ENCODE assay signal across 1 cellular context in the genomic region with DNA sequence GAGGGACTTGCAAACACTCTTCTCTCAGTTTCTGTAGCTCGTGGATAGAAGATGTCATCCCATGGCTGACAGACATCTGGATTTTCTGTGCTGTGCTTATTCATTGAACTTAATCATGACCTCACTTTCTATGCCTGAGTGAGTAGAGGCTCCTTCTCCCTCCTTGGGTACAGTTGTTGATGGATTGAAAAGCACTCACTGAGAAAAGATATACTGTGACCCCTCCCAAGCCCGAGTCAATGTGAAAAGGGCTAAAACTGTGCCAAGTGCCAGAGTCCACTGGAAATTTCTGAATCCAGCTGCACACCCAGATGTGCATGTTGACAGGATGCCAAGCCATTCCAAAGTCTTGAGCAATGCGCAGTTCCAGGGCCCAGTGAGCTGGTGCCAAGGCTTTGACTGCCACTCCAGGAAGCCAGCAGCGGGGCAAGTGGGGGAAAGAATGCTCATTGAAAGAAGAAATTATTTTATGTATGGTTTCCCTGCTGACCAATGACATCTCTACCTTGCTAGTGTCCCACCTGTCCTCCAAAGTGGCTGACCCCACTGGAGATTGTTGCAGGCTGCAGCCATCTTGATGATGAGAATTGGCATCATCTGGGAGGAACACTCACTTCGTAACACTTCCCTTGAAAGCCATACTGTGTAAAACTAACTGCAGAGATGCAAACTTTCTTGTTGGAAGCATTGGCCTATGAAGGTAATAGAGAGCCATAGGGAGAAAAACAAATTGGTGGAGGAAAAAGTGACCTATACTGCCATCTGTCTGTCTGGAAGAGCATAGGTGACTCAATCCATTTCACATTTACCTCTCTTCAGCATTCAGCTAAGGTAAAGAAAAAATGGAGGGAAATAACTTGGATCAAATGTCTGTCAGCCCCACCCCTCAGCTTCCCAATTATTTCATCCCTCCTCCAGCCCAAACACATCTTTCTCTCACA.
TF ChIP-seq lines count a peak whose summit lies in the region.

No MANE protein-coding gene starts in this region.

TF ChIP-seq in GM23338, 12 proteins besides CTCF, POLR2A, EP300 and RAD21 (continued from another document):
- TF ChIP-seq, protein P1, sequence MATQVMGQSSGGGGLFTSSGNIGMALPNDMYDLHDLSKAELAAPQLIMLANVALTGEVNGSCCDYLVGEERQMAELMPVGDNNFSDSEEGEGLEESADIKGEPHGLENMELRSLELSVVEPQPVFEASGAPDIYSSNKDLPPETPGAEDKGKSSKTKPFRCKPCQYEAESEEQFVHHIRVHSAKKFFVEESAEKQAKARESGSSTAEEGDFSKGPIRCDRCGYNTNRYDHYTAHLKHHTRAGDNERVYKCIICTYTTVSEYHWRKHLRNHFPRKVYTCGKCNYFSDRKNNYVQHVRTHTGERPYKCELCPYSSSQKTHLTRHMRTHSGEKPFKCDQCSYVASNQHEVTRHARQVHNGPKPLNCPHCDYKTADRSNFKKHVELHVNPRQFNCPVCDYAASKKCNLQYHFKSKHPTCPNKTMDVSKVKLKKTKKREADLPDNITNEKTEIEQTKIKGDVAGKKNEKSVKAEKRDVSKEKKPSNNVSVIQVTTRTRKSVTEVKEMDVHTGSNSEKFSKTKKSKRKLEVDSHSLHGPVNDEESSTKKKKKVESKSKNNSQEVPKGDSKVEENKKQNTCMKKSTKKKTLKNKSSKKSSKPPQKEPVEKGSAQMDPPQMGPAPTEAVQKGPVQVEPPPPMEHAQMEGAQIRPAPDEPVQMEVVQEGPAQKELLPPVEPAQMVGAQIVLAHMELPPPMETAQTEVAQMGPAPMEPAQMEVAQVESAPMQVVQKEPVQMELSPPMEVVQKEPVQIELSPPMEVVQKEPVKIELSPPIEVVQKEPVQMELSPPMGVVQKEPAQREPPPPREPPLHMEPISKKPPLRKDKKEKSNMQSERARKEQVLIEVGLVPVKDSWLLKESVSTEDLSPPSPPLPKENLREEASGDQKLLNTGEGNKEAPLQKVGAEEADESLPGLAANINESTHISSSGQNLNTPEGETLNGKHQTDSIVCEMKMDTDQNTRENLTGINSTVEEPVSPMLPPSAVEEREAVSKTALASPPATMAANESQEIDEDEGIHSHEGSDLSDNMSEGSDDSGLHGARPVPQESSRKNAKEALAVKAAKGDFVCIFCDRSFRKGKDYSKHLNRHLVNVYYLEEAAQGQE (IDR thresholded peaks at IDR 0.05; ENCODE audit: unreplicated experiment) = no peak
- TF ChIP-seq STAT1 (IDR thresholded peaks at IDR 0.05; ENCODE audit: unreplicated experiment) (no peak), EZH2 (IDR thresholded peaks at IDR 0.05; ENCODE audit: low read depth, unreplicated experiment) (no peak), ZNF114 (CRISPR knock-in tag; IDR thresholded peaks at IDR 0.05) (no peak), EZH2phosphoT487 (IDR thresholded peaks at IDR 0.05; ENCODE audit: unreplicated experiment) (no peak), JUNB (IDR thresholded peaks at IDR 0.05; ENCODE audit: unreplicated experiment) (no peak), POLR2AphosphoS5 (IDR thresholded peaks at IDR 0.05; ENCODE audit: low read depth) (no peak), ZNF331 (CRISPR knock-in tag; IDR thresholded peaks at IDR 0.05; ENCODE audit: low read depth) (no peak)
- TF ChIP-seq, protein P2, sequence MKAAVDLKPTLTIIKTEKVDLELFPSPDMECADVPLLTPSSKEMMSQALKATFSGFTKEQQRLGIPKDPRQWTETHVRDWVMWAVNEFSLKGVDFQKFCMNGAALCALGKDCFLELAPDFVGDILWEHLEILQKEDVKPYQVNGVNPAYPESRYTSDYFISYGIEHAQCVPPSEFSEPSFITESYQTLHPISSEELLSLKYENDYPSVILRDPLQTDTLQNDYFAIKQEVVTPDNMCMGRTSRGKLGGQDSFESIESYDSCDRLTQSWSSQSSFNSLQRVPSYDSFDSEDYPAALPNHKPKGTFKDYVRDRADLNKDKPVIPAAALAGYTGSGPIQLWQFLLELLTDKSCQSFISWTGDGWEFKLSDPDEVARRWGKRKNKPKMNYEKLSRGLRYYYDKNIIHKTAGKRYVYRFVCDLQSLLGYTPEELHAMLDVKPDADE (IDR thresholded peaks at IDR 0.05) = no peak
